30 cellular contexts compared by ENCODE assay signal in the genomic region with DNA sequence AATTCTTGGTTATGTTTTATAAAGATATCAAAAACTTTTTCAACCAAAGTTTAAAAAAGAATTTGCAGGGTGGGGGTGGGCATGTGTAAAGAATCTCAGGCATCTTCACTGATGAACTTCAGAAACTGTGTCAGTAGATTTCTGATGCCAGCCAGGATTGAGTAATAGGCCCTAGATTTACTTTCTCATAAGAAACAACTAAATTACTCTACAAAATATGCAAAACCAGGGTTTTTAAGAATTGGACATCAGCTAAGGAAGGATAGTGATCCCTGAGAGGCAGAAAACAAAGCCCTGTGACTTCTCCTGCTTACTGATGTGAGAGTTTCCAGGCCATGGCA. TPM values are rescaled to one million over a fixed set of nuclear protein-coding genes. Genes with fewer than 3 reads are reported as not detected.
DNase-seq lines count a peak whose midpoint lies in the region; TF ChIP-seq lines count a peak whose summit lies in the region.
"Had no signal": no experiment of that assay in that cellular context is flagged by ENCODE, and none has a peak within 500 bp of the region (broad histone marks: within the 10 kb centered on the region; RNA-seq: fewer than 3 reads in every experiment).

No MANE protein-coding gene starts in this region.

- DNase-seq in AG10803 (ENCODE audit: low read depth) (peak; percentile 79), adipocyte (ENCODE audit: low read depth) (peak; percentile 69), fibroblast of the aortic adventitia (ENCODE audit: low read depth) (peak; percentile 65), foreskin melanocyte (no peak), AML-193 (lab: John Stamatoyannopoulos, UW) (no peak), cortex of kidney (lab: John Stamatoyannopoulos, UW) (no peak), NCI-H1092 (lab: John Stamatoyannopoulos, UW) (no peak)
- DNase-seq: activated CD4-positive, alpha-beta T cell treated with anti-CD3 and anti-CD28 coated beads, Interleukin-2, amount 10 ng/mL, durations not matched to agents 7 days and 5 days; activated gamma-delta T cell treated with Interleukin-2 at 50 U/mL for 16 hours; activated T-cell treated with anti-CD3 and anti-CD28 coated beads, Interleukin-2, amount 50 U/mL, for 4 hours; CD8-positive, alpha-beta memory T cell; DMS 273 treated with DMSO at 0.1 percent for 48 hours; EL; left ventricle myocardium inferior; MM.1S; NCI-H1417; NCI-H2029 treated with DMSO at 0.1 percent for 48 hours; NCI-H524 treated with DMSO at 0.1 percent for 48 hours; nucleus accumbens; stimulated activated naive B cell treated with anti-CD40 and anti-IgM and Interleukin-4, amounts not matched to agents 10 μg/mL and 1 μg/mL and 100 μg/mL, for 72 hours; substantia nigra; T1000 had no signal

- peaks cover 44% of the 10 kb centered on the region for H3K4me1 ChIP-seq in adipocyte (ENCODE audit: control insufficient read depth, insufficient read depth, low read length)
- peaks cover 9% of the 10 kb centered on the region for H3K4me1 ChIP-seq in parathyroid adenoma
- H3K4me1 ChIP-seq: left ventricle myocardium inferior had no signal

- peaks cover 3% of the 10 kb centered on the region for H3K36me3 ChIP-seq in adipocyte (ENCODE audit: control insufficient read depth, insufficient read depth, low read length, severe bottlenecking)
- no peaks in the 10 kb centered on the region for H3K36me3 ChIP-seq in parathyroid adenoma (ENCODE audit: control insufficient read depth, insufficient read depth, low read length)
- H3K36me3 ChIP-seq: left ventricle myocardium inferior, SJSA1 had no signal

- H3K4me3 ChIP-seq in AG10803 (ENCODE audit: low read length) (no peak overlapping the region), adipocyte (ENCODE audit: low read length) (no peak overlapping the region), fibroblast of the aortic adventitia (ENCODE audit: low read depth, low read length) (no peak overlapping the region), parathyroid adenoma (ENCODE audit: low read depth, low read length) (no peak overlapping the region)
- H3K4me3 ChIP-seq: left ventricle myocardium inferior, SJSA1, skin epidermis had no signal

- H3K79me2 ChIP-seq in parathyroid adenoma = no peaks in the 10 kb centered on the region

- peak overlapping the region; percentile 14 for H2AFZ ChIP-seq in parathyroid adenoma

- H3K9me3 ChIP-seq in adipocyte (ENCODE audit: control insufficient read depth, low read length) (no peaks in the 10 kb centered on the region), parathyroid adenoma (ENCODE audit: control insufficient read depth, low read length) (no peaks in the 10 kb centered on the region)
- H3K9me3 ChIP-seq: SJSA1 had no signal

- H3K27me3 ChIP-seq in adipocyte (replicated peaks; ENCODE audit: control insufficient read depth, insufficient read depth, low read length) (no peaks in the 10 kb centered on the region), parathyroid adenoma (ENCODE audit: control insufficient read depth, insufficient read depth, low read length) (no peaks in the 10 kb centered on the region)
- H3K27me3 ChIP-seq: SJSA1 had no signal

- peak overlapping the region; percentile 1 for H3K27ac ChIP-seq in parathyroid adenoma
- H3K27ac ChIP-seq: HL-60, KMS-11, left ventricle myocardium inferior, RWPE1, SJSA1 had no signal

- no peak overlapping the region for H3K4me2 ChIP-seq in parathyroid adenoma (ENCODE audit: low read length)
- H3K4me2 ChIP-seq: KMS-11 had no signal

- TF ChIP-seq CTCF in AG10803 (conservative IDR thresholded peaks at IDR 0.05; ENCODE audit: low read length) = no peak
- no peak for TF ChIP-seq CTCF in fibroblast of the aortic adventitia (IDR thresholded peaks at IDR 0.05; ENCODE audit: insufficient read depth, low read length)
- no peak for TF ChIP-seq CTCF in parathyroid adenoma (IDR thresholded peaks at IDR 0.05)

- H3K9ac ChIP-seq in adipocyte (ENCODE audit: low read length) (no peak overlapping the region), parathyroid adenoma (no peak overlapping the region)
- H3K9ac ChIP-seq: KMS-11 had no signal

RNA-seq across cellular contexts. Expression of a gene that starts 11.9 kb away (rescaled TPM):
- 150 and 152 TPM in 2 replicates for total RNA-seq in fibroblast of the aortic adventitia (ENCODE audit: low replicate concordance)

RNA-seq across cellular contexts. Expression of a gene that starts 56.2 kb away (rescaled TPM):
- total RNA-seq in fibroblast of the aortic adventitia (ENCODE audit: low replicate concordance) = 1.7 and 9.8 TPM in 2 replicates
- total RNA-seq: A172; activated CD4-positive, alpha-beta T cell treated with anti-CD3 and anti-CD28 coated beads, Interleukin-2, amount 10 ng/mL, durations not matched to agents 7 days and 5 days; SJSA1; WTC11 had no signal

Comparison
In these comparisons a context has a peak if more than half of its experiments do, and no peak if none do; other contexts are left out.
1. DNase-seq: peak in AG10803 (single experiment), adipocyte (single experiment) and fibroblast of the aortic adventitia (single experiment); none in foreskin melanocyte (single experiment), AML-193 (0 of 2), cortex of kidney (single experiment) and NCI-H1092 (single experiment).